ENCODE assay signal across 11 cellular contexts in the genomic region with DNA sequence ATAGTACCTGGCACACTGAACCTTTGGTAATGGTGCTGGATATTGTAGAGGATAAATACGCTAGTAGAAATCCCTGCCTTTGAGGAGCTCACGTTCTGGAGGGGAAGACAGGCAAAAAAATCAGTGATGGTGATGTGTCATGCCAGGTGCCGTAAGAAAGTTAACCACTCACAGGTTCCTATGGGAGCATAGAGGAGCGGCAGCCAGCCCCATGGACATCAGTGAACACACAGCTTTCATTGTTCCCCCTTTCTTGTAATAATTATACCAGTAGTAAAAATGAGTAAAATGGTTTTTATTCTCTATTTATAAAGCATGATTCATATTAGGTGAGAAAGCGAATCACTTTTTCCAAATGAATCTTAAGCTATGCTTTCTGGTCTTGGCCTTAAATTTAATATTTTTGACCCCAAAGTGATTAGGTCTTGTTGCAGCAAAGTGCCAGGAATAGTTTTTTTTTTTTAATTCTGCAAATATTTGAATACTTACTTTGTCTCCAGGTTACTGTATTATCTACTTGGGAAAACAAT. TPM values are rescaled to one million over a fixed set of nuclear protein-coding genes. Genes with fewer than 3 reads are reported as not detected.
DNase-seq lines count a peak whose midpoint lies in the region; ATAC-seq and TF ChIP-seq lines count a peak whose summit lies in the region.
"Had no signal": no experiment of that assay in that cellular context is flagged by ENCODE, and none has a peak within 500 bp of the region (broad histone marks: within the 10 kb centered on the region; RNA-seq: fewer than 3 reads in every experiment).

No MANE protein-coding gene starts in this region.

- no peaks in the 10 kb centered on the region for H3K36me3 ChIP-seq in ascending aorta
- H3K36me3 ChIP-seq: esophagus squamous epithelium had no signal

- no peak overlapping the region for H3K4me3 ChIP-seq in ascending aorta
- H3K4me3 ChIP-seq: esophagus squamous epithelium, SK-N-MC had no signal

- no peaks in the 10 kb centered on the region for H3K27me3 ChIP-seq in ascending aorta
- H3K27me3 ChIP-seq: esophagus squamous epithelium had no signal

- POLR2A ChIA-PET in activated B cell treated with CpG ODN at 0.5 μM for 24 hours (lab: Charles Lee) = interaction anchor here (0.7 to 2.3 kb wide), 12 partner anchors 12 to 799 kb away, joined by 3 to 16 read pairs (median 4); no protein-coding TSS in a partner anchor

- DNase-seq in stimulated activated CD4-positive, alpha-beta T cell treated with anti-CD3 and anti-CD28 coated beads, Interleukin-15, amount 100 ng/mL, for 24 hours = peak; percentile 19
- no peak for DNase-seq in stimulated activated CD4-positive, alpha-beta T cell treated with anti-CD3 and anti-CD28 coated beads, Interleukin-2, amount 100 ng/mL, for 48 hours
- no peak for DNase-seq in activated B cell treated with CpG ODN at 0.5 μM for 24 hours
- DNase-seq in ascending aorta (ENCODE audit: low spot score in 2 of 2) = no peak
- DNase-seq in KBM-7 = no peak
- DNase-seq in RPMI8226 = no peak
- no peak for DNase-seq in DMS 273 (lab: John Stamatoyannopoulos, UW; ENCODE audit: unreplicated experiment)
- DNase-seq: CD8-positive, alpha-beta T cell; esophagus squamous epithelium had no signal

- no peaks in the 10 kb centered on the region for H3K9me3 ChIP-seq in ascending aorta
- H3K9me3 ChIP-seq: esophagus squamous epithelium had no signal

- CTCF ChIA-PET in activated B cell treated with CpG ODN at 0.5 μM for 24 hours (lab: Charles Lee) = interaction anchor here (1.0 to 13.2 kb wide), 11 partner anchors 11 to 279 kb away, joined by 3 to 258 read pairs (median 5); a partner anchor contains a TSS

- no peaks in the 10 kb centered on the region for H3K27me3 Mint-ChIP-seq in activated B cell treated with CpG ODN at 0.5 μM for 24 hours

- H3K9me3 Mint-ChIP-seq in activated B cell treated with CpG ODN at 0.5 μM for 24 hours = no peaks in the 10 kb centered on the region
- H3K9me3 Mint-ChIP-seq: CD8-positive, alpha-beta T cell had no signal

- peak overlapping the region; percentile 79 for H3K4me3 Mint-ChIP-seq in activated B cell treated with CpG ODN at 0.5 μM for 24 hours
- H3K4me3 Mint-ChIP-seq: CD8-positive, alpha-beta T cell had no signal

- intact Hi-C loops in activated B cell treated with CpG ODN at 0.5 μM for 24 hours (cut with micrococcal nuclease) = loop anchor here (1.0 kb wide), 2 partner anchors 19 to 100 kb away; no protein-coding TSS in a partner anchor
- intact Hi-C loops in ascending aorta (cut with DNase I) = no loop called here

- in situ Hi-C loops in KBM-7 (cut with MboI; ENCODE audit: low pct_unique_long_range_greater_than_20kb, low sequenced_read_pairs) = no loop called here

- peaks cover 16% of the 10 kb centered on the region for H3K36me3 Mint-ChIP-seq in activated B cell treated with CpG ODN at 0.5 μM for 24 hours (ENCODE audit: low read depth)

- peak; percentile 32 for ATAC-seq in HG02840 (IDR thresholded peaks at IDR 0.05; ENCODE audit: low FRiP score, unreplicated experiment)
- ATAC-seq in activated B cell treated with CpG ODN at 0.5 μM for 24 hours (ENCODE audit: low read depth) = peak; percentile 61
- ATAC-seq: CD8-positive, alpha-beta T cell had no signal

- TF ChIP-seq CTCF in activated B cell treated with CpG ODN at 0.5 μM for 24 hours (IDR thresholded peaks at IDR 0.05) (no peak), ascending aorta (IDR thresholded peaks at IDR 0.05) (no peak)

- H3K4me1 Mint-ChIP-seq in activated B cell treated with CpG ODN at 0.5 μM for 24 hours = peaks cover 74% of the 10 kb centered on the region

- peak overlapping the region; percentile 93 for H3K27ac Mint-ChIP-seq in activated B cell treated with CpG ODN at 0.5 μM for 24 hours
- H3K27ac Mint-ChIP-seq: CD8-positive, alpha-beta T cell had no signal

- H3K4me1 ChIP-seq in ascending aorta = no peaks in the 10 kb centered on the region

- no peak overlapping the region for H3K27ac ChIP-seq in ascending aorta
- H3K27ac ChIP-seq: SK-N-MC had no signal

RNA-seq across cellular contexts. Expression of a gene that starts 57.9 kb away (rescaled TPM):
- total RNA-seq in activated B cell treated with CpG ODN at 0.5 μM for 24 hours (86.8 and 103 TPM in 2 replicates), ascending aorta (45.2 TPM)
